ENCODE assay signal across 11 cellular contexts in the genomic region with DNA sequence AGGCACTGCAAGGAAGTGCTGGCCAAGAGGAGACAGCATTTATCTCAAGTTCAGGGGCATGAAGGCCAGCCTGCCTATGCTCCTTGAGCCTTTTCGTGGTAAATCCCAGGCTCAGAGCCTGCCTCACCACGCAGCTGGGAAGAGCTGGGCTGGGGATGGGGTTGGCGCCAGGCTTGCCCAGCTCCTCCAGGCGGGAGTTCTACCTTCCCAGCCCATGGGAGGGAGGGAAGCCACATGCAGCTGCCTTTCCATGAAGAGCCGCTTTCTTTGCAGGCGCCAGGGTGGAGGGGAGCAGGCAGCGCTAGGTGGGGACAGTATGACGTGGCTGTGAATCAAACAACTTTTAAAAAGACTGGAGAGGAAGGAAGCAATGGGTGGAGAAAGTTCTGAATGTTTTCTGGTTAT. TPM values are rescaled to one million over a fixed set of nuclear protein-coding genes. Genes with fewer than 3 reads are reported as not detected.
DNase-seq lines count a peak whose midpoint lies in the region; ATAC-seq and TF ChIP-seq lines count a peak whose summit lies in the region.
"Had no signal": no experiment of that assay in that cellular context is flagged by ENCODE, and none has a peak within 500 bp of the region (broad histone marks: within the 10 kb centered on the region; RNA-seq: fewer than 3 reads in every experiment).

No MANE protein-coding gene starts in this region.

- H3K4me1 ChIP-seq in ES-I3 (ENCODE audit: insufficient read depth, low read length) (peaks cover 13% of the 10 kb centered on the region; the same call in 1 of the 2 replicates), osteoblast (ENCODE audit: insufficient read depth, low read length) (peaks cover 4% of the 10 kb centered on the region), vagina (no peaks in the 10 kb centered on the region)

- H2AFZ ChIP-seq in osteoblast (ENCODE audit: low read length), result peak overlapping the region; percentile 82

- peak overlapping the region; percentile 59 for H3K4me2 ChIP-seq in osteoblast (ENCODE audit: insufficient read depth, low read length)

- H3K36me3 ChIP-seq in ES-I3 (ENCODE audit: insufficient read depth, low read length) (no peaks in the 10 kb centered on the region), osteoblast (ENCODE audit: insufficient read depth, low read length) (no peaks in the 10 kb centered on the region), vagina (no peaks in the 10 kb centered on the region)

- H4K20me1 ChIP-seq in osteoblast (ENCODE audit: insufficient read depth, low read length), result no peaks in the 10 kb centered on the region

- DNase-seq in amygdala (lab: John Stamatoyannopoulos, UW) (peak in 35 of 56 donors; percentile 4 to 61 (median 24)), left ventricle myocardium superior (peak; percentile 54), osteoblast (ENCODE audit: insufficient read length, low spot score, missing footprints) (no peak), vagina (ENCODE audit: extremely low spot score in 2 of 2) (no peak), SIG-M5 (lab: John Stamatoyannopoulos, UW) (no peak)
- DNase-seq: activated naive CD4-positive, alpha-beta T cell treated with anti-CD3 and anti-CD28 coated beads for 36 hours; CD4-positive, alpha-beta memory T cell; NCI-H2029 had no signal

- no peaks in the 10 kb centered on the region for H3K27me3 ChIP-seq in osteoblast (ENCODE audit: insufficient read depth, low read length)
- no peaks in the 10 kb centered on the region for H3K27me3 ChIP-seq in vagina

- no peak overlapping the region for H3K27ac ChIP-seq in osteoblast (ENCODE audit: low read depth, low read length)
- H3K27ac ChIP-seq in vagina, result no peak overlapping the region

- H3K9ac ChIP-seq in ES-I3 (ENCODE audit: low read depth, low read length), result peak overlapping the region; percentile 15; the same call in 1 of the 2 replicates

- TF ChIP-seq CTCF in osteoblast (IDR thresholded peaks at IDR 0.05; ENCODE audit: extremely low read depth, low read depth, low read length), result no peak
- no peak for TF ChIP-seq CTCF in vagina (IDR thresholded peaks at IDR 0.05)

- H3K79me2 ChIP-seq in osteoblast (ENCODE audit: insufficient read depth, low read length), result no peaks in the 10 kb centered on the region

- ATAC-seq in left ventricle myocardium superior, result peak; percentile 94
- ATAC-seq in GM18868 (IDR thresholded peaks at IDR 0.05; ENCODE audit: unreplicated experiment), result no peak
- no peak for ATAC-seq in HG03097 (IDR thresholded peaks at IDR 0.05; ENCODE audit: low FRiP score, unreplicated experiment)

- no peak for TF ChIP-seq POLR2A in vagina (IDR thresholded peaks at IDR 0.05)

- H3K4me3 ChIP-seq in osteoblast (ENCODE audit: insufficient read depth, low read length), result peak overlapping the region; percentile 29
- H3K4me3 ChIP-seq in vagina, result no peak overlapping the region

- H3K9me3 ChIP-seq in ES-I3 (ENCODE audit: control insufficient read depth, insufficient read depth, low read length) (no peaks in the 10 kb centered on the region), osteoblast (ENCODE audit: low read depth, low read length) (no peaks in the 10 kb centered on the region), vagina (no peaks in the 10 kb centered on the region)

- intact Hi-C loops in left ventricle myocardium superior (cut with micrococcal nuclease) (no loop called here), vagina (cut with DNase I) (no loop called here)

RNA-seq across cellular contexts. Expression of a gene that starts 19.5 kb away (rescaled TPM):
- 59.3 TPM for total RNA-seq in left ventricle myocardium superior
- 8.5 and 9.0 TPM in 2 replicates for total RNA-seq in osteoblast
- 7.1 TPM for total RNA-seq in vagina

Comparison
In these comparisons a context has a peak if more than half of its experiments do, and no peak if none do; other contexts are left out.
1. DNase-seq: peak in amygdala (35 of 56) and left ventricle myocardium superior (single experiment); none in osteoblast (single experiment), vagina (0 of 2) and SIG-M5 (single experiment).